Comparison of ENCODE assay signal across 8 cellular contexts in the genomic region with DNA sequence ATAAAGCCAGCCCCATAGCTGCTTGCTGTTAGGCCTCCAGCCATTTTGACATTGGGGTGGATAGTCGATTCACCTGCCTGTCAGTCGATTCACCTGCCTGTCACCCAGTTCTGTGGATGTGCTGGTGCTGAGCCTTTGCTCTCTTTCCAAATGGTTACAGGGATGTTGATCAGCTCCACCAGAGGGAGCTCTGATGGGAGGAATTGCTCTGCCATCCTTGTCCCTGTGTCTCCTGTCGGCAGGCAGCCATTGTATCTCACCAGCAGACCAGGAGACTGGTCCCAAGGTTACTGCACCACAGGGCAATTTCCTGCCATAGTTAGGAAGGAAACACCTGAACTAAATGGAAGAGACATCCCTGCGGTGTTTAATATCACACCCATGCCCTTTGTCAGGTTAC. TPM values are rescaled to one million over a fixed set of nuclear protein-coding genes. Genes with fewer than 3 reads are reported as not detected.
DNase-seq lines count a peak whose midpoint lies in the region; ATAC-seq and TF ChIP-seq lines count a peak whose summit lies in the region.

No MANE protein-coding gene starts in this region.

- H3K4me3 ChIP-seq in AG09309 (ENCODE audit: control insufficient read depth, low read depth, low read length) = no peak overlapping the region
- no peak overlapping the region for H3K4me3 ChIP-seq in GM12865 (ENCODE audit: low read depth, low read length)
- H3K4me3 ChIP-seq in coronary artery = no peak overlapping the region

- ATAC-seq in GM19023 (IDR thresholded peaks at IDR 0.05; ENCODE audit: unreplicated experiment) (no peak), GM21723 (IDR thresholded peaks at IDR 0.05; ENCODE audit: unreplicated experiment) (no peak)

- peak; percentile 67 for TF ChIP-seq CTCF in AG09309 (IDR thresholded peaks at IDR 0.05; ENCODE audit: control insufficient read depth, insufficient read depth, low read depth, low read length, missing control alignments)
- TF ChIP-seq CTCF in GM12865 (IDR thresholded peaks at IDR 0.05; ENCODE audit: insufficient read depth, low read depth, low read length, missing control alignments) = peak; percentile 61
- TF ChIP-seq CTCF in coronary artery (IDR thresholded peaks at IDR 0.05) = peak; percentile 33

- no peak overlapping the region for H3K27ac ChIP-seq in coronary artery

- DNase-seq in AG09309 (ENCODE audit: low read depth) = no peak
- DNase-seq in GM12865 (ENCODE audit: low read depth) = peak; percentile 56
- DNase-seq in NCI-H526 treated with DMSO at 0.1 percent for 48 hours (lab: John Stamatoyannopoulos, UW) = peak; percentile 37
- DNase-seq in coronary artery (ENCODE audit: low spot score) = no peak
- peak; percentile 61 for DNase-seq in myocyte (ENCODE audit: low read depth)
- no peak for DNase-seq in activated gamma-delta T cell treated with Interleukin-2 at 50 U/mL for 16 hours

RNA-seq across cellular contexts. Expression of gene MPEG1, which starts 6.1 kb away (rescaled TPM):
- not detected in 2 replicates for total RNA-seq in myocyte
- polyA plus RNA-seq in myocyte (2012) = 0.10 TPM

RNA-seq across cellular contexts. Expression of gene DTX4, which starts 34.7 kb away (rescaled TPM):
- 7.9 and 8.2 TPM in 2 replicates for total RNA-seq in myocyte
- polyA plus RNA-seq in myocyte (2012) = 53.3 TPM

Comparison
In these comparisons a context has a peak if more than half of its experiments do, and no peak if none do; other contexts are left out.
1. DNase-seq: peak in GM12865 (single experiment), NCI-H526 treated with DMSO at 0.1 percent for 48 hours (single experiment) and myocyte (single experiment); none in AG09309 (single experiment), coronary artery (single experiment) and activated gamma-delta T cell treated with Interleukin-2 at 50 U/mL for 16 hours (single experiment).
2. Peak in every context shown above with its lines, with median percentiles within 50 percentile points of each other: CTCF ChIP-seq.